In the genomic region with DNA sequence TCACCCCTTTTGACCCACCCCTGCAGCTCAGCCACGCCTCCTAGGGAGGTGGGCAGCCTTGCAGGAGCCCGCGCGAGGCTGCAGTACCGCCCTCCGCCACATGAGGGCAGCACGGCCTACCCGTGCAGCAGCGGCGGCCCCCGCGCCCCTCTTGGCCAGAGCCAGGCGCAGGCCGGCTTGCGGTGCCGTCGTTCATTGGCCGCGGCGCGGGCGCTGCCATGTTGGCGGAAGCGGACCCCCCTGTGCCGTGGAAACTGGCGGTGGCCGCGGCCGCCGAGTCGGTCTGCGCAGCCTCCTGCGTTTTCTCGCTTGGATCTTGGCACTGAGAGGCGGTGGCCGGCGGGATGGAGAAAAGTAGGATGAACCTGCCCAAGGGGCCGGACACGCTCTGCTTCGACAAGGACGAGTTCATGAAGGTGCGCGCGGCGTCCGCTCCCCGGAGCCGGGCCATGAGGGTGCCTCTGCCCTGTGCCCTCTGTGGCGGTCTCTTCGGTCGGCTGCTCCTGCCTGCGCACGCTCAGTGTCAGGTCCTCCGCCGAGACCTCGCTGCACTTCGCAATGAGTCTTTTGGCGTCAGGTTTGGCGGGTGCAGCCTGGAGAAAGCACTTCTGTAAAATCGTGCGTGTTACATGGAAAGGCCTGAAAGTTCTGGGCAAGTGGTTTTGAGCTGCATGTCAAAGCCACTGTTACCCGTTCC, we compare ENCODE assay signal across 1 cellular context.
TF ChIP-seq lines count a peak whose summit lies in the region.

A gene with protein sequence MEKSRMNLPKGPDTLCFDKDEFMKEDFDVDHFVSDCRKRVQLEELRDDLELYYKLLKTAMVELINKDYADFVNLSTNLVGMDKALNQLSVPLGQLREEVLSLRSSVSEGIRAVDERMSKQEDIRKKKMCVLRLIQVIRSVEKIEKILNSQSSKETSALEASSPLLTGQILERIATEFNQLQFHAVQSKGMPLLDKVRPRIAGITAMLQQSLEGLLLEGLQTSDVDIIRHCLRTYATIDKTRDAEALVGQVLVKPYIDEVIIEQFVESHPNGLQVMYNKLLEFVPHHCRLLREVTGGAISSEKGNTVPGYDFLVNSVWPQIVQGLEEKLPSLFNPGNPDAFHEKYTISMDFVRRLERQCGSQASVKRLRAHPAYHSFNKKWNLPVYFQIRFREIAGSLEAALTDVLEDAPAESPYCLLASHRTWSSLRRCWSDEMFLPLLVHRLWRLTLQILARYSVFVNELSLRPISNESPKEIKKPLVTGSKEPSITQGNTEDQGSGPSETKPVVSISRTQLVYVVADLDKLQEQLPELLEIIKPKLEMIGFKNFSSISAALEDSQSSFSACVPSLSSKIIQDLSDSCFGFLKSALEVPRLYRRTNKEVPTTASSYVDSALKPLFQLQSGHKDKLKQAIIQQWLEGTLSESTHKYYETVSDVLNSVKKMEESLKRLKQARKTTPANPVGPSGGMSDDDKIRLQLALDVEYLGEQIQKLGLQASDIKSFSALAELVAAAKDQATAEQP (plus strand): TSS at position 219 of the 697 bp plus-strand sequence. CDS start 126 bp downstream, at position 345.

TF ChIP-seq in HepG2, 621 proteins besides CTCF, POLR2A, EP300 and RAD21 (continued from another document and continues in another):
- TF ChIP-seq PBX2 (CRISPR knock-in tag; IDR thresholded peaks at IDR 0.05) = no peak
- TF ChIP-seq, protein P1, sequence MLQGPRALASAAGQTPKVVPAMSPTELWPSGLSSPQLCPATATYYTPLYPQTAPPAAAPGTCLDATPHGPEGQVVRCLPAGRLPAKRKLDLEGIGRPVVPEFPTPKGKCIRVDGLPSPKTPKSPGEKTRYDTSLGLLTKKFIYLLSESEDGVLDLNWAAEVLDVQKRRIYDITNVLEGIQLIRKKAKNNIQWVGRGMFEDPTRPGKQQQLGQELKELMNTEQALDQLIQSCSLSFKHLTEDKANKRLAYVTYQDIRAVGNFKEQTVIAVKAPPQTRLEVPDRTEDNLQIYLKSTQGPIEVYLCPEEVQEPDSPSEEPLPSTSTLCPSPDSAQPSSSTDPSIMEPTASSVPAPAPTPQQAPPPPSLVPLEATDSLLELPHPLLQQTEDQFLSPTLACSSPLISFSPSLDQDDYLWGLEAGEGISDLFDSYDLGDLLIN (CRISPR knock-in tag; IDR thresholded peaks at IDR 0.05; ENCODE audit: borderline replicate concordance) = peak; percentile 93; the same call in 1 of the 2 replicates
- peak; percentile 73; the same call in 1 of the 2 replicates for TF ChIP-seq ZNF713 (CRISPR knock-in tag; IDR thresholded peaks at IDR 0.05)
- TF ChIP-seq ZNF782 (CRISPR knock-in tag; IDR thresholded peaks at IDR 0.05; ENCODE audit: borderline replicate concordance) = peak; percentile 92
- TF ChIP-seq IRF2 (CRISPR knock-in tag; IDR thresholded peaks at IDR 0.05) = peak; percentile 92; the same call in 1 of the 2 replicates
- TF ChIP-seq ZNF749 (CRISPR knock-in tag; IDR thresholded peaks at IDR 0.05; ENCODE audit: borderline replicate concordance) = no peak
- TF ChIP-seq KDM5B (CRISPR knock-in tag; IDR thresholded peaks at IDR 0.05; ENCODE audit: borderline replicate concordance) = peak; percentile 98
- no peak for TF ChIP-seq TAF15 (IDR thresholded peaks at IDR 0.05; ENCODE audit: low read depth, low read length, poor library complexity, severe bottlenecking)
- TF ChIP-seq ZNF296 (CRISPR knock-in tag; conservative IDR thresholded peaks at IDR 0.05) = no peak
- peak; percentile 78; the same call in 1 of the 2 replicates for TF ChIP-seq ZSCAN20 (CRISPR knock-in tag; IDR thresholded peaks at IDR 0.05; ENCODE audit: borderline replicate concordance)
- TF ChIP-seq ZFP1 (CRISPR knock-in tag; IDR thresholded peaks at IDR 0.05) = peak; percentile 83; the same call in 1 of the 2 replicates
- TF ChIP-seq HNRNPK (IDR thresholded peaks at IDR 0.05; ENCODE audit: low read depth, low read length, poor library complexity, severe bottlenecking) = peak; percentile 86
- 0 out of 2 replicates have a peak, but pooled peaks have one; percentile 21 for TF ChIP-seq ZNF121 (CRISPR knock-in tag; IDR thresholded peaks at IDR 0.05)
- no peak for TF ChIP-seq TRAFD1 (CRISPR knock-in tag; IDR thresholded peaks at IDR 0.05; ENCODE audit: borderline replicate concordance)
- TF ChIP-seq HOXA5 (CRISPR knock-in tag; IDR thresholded peaks at IDR 0.05) = peak; percentile 80
- peak; percentile 93 for TF ChIP-seq HNF1B (CRISPR knock-in tag; IDR thresholded peaks at IDR 0.05)
- peak; percentile 92 for TF ChIP-seq POLR2G (IDR thresholded peaks at IDR 0.05; ENCODE audit: low read depth, low read length)
- TF ChIP-seq ZNF501 (CRISPR knock-in tag; IDR thresholded peaks at IDR 0.05) = peak; percentile 97
- peak; percentile 91 for TF ChIP-seq ZBTB38 (CRISPR knock-in tag; IDR thresholded peaks at IDR 0.05)
- TF ChIP-seq ZNF432 (CRISPR knock-in tag; IDR thresholded peaks at IDR 0.05; ENCODE audit: borderline replicate concordance) = no peak
- peak; percentile 74 for TF ChIP-seq CBX1 (IDR thresholded peaks at IDR 0.05; ENCODE audit: low read depth)
- peak; percentile 86; the same call in 1 of the 2 replicates for TF ChIP-seq ZNF747 (CRISPR knock-in tag; IDR thresholded peaks at IDR 0.05; ENCODE audit: borderline replicate concordance)
- TF ChIP-seq TOE1 (CRISPR knock-in tag; IDR thresholded peaks at IDR 0.05) = no peak
- TF ChIP-seq BATF2 (CRISPR knock-in tag; IDR thresholded peaks at IDR 0.05) = no peak
- no peak; the same call in 1 of the 2 replicates for TF ChIP-seq ZNF431 (CRISPR knock-in tag; IDR thresholded peaks at IDR 0.05; ENCODE audit: borderline replicate concordance, low read depth)
- no peak for TF ChIP-seq SOX6 (IDR thresholded peaks at IDR 0.05)
- peak; percentile 90 for TF ChIP-seq SOX6 (CRISPR knock-in tag; IDR thresholded peaks at IDR 0.05)
- TF ChIP-seq, protein P2, sequence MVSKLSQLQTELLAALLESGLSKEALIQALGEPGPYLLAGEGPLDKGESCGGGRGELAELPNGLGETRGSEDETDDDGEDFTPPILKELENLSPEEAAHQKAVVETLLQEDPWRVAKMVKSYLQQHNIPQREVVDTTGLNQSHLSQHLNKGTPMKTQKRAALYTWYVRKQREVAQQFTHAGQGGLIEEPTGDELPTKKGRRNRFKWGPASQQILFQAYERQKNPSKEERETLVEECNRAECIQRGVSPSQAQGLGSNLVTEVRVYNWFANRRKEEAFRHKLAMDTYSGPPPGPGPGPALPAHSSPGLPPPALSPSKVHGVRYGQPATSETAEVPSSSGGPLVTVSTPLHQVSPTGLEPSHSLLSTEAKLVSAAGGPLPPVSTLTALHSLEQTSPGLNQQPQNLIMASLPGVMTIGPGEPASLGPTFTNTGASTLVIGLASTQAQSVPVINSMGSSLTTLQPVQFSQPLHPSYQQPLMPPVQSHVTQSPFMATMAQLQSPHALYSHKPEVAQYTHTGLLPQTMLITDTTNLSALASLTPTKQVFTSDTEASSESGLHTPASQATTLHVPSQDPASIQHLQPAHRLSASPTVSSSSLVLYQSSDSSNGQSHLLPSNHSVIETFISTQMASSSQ (IDR thresholded peaks at IDR 0.05; ENCODE audit: low read depth) = no peak
- TF ChIP-seq, protein P2 (CRISPR knock-in tag; IDR thresholded peaks at IDR 0.05; ENCODE audit: borderline replicate concordance) = peak; percentile 89; the same call in 1 of the 2 replicates
- TF ChIP-seq ZNF781 (CRISPR knock-in tag; IDR thresholded peaks at IDR 0.05; ENCODE audit: borderline replicate concordance, not compliant biosample characterization) = peak; percentile 63
- no peak for TF ChIP-seq HHEX (CRISPR knock-in tag; IDR thresholded peaks at IDR 0.05)
- peak; percentile 82 for TF ChIP-seq ZSCAN29 (CRISPR knock-in tag; conservative IDR thresholded peaks at IDR 0.05)
- TF ChIP-seq, protein P3, sequence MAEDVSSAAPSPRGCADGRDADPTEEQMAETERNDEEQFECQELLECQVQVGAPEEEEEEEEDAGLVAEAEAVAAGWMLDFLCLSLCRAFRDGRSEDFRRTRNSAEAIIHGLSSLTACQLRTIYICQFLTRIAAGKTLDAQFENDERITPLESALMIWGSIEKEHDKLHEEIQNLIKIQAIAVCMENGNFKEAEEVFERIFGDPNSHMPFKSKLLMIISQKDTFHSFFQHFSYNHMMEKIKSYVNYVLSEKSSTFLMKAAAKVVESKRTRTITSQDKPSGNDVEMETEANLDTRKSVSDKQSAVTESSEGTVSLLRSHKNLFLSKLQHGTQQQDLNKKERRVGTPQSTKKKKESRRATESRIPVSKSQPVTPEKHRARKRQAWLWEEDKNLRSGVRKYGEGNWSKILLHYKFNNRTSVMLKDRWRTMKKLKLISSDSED (CRISPR knock-in tag; IDR thresholded peaks at IDR 0.05) = no peak
- peak; percentile 79 for TF ChIP-seq MYPOP (CRISPR knock-in tag; IDR thresholded peaks at IDR 0.05)
- TF ChIP-seq SRSF1 (optimal IDR thresholded peaks at IDR 0.05; ENCODE audit: low read depth, low read length) = no peak
- TF ChIP-seq ETV5 (CRISPR knock-in tag; IDR thresholded peaks at IDR 0.05; ENCODE audit: borderline replicate concordance) = peak; percentile 79
